ENCODE assay signal across 9 cellular contexts in genomic region chr2:38098351-38099095, GRCh38. TPM values are rescaled to one million over a fixed set of nuclear protein-coding genes. Genes with fewer than 3 reads are reported as not detected.
DNase-seq lines count a peak whose midpoint lies in the region; ATAC-seq and TF ChIP-seq lines count a peak whose summit lies in the region.
"Had no signal": no experiment of that assay in that cellular context is flagged by ENCODE, and none has a peak within 500 bp of the region (broad histone marks: within the 10 kb centered on the region; RNA-seq: fewer than 3 reads in every experiment).

No MANE protein-coding gene starts in this region.

- ATAC-seq in HG03439 (IDR thresholded peaks at IDR 0.05; ENCODE audit: unreplicated experiment), result no peak

- H3K14ac ChIP-seq in mesenchymal stem cell (ENCODE audit: low read length in 2 of 2), result no peak overlapping the region

- H3K9me3 ChIP-seq in mesenchymal stem cell (ENCODE audit: control insufficient read depth, low read length), result peaks cover 9% of the 10 kb centered on the region
- H3K9me3 ChIP-seq in tibial nerve, result no peaks in the 10 kb centered on the region

- TF ChIP-seq POLR2A in tibial nerve (IDR thresholded peaks at IDR 0.05), result no peak

- H2BK15ac ChIP-seq in mesenchymal stem cell (ENCODE audit: low read depth, poor library complexity, severe bottlenecking), result peak overlapping the region; percentile 6

- WGBS in mesenchymal stem cell, result 23% methylated on average over 10 of the region's 12 CpGs
- 9 to 14% methylated on average over 12 of the region's 12 CpGs for WGBS in tibial nerve, 2 donors

- H3K4me3 ChIP-seq in coronary artery (peak overlapping the region; percentile 56), mesenchymal stem cell (ENCODE audit: insufficient read depth in 1 of 2, low read depth in 1 of 2, low read length in 2 of 2) (peak overlapping the region in 1 of 2 experiments; percentile 60), tibial nerve (peak overlapping the region; percentile 6 to 40 (median 22))

- peak overlapping the region; percentile 66 for H4K8ac ChIP-seq in mesenchymal stem cell (ENCODE audit: low read length)

- peak overlapping the region; percentile 92 for H2AK5ac ChIP-seq in mesenchymal stem cell (ENCODE audit: low read length, severe bottlenecking)

- H3K27ac ChIP-seq in coronary artery (peak overlapping the region in 1 of 2 donors; percentile 77), mesenchymal stem cell (ENCODE audit: low read length, poor library complexity, severe bottlenecking) (peak overlapping the region; percentile 98), tibial nerve (peak overlapping the region in 3 of 4 donors; percentile 55 to 82 (median 80))

- TF ChIP-seq EP300 in tibial nerve (IDR thresholded peaks at IDR 0.05), result peak in 1 of 2 donors; percentile 45

- H2BK5ac ChIP-seq in mesenchymal stem cell (ENCODE audit: low read depth, low read length, poor library complexity, severe bottlenecking), result peak overlapping the region; percentile 91

- TF ChIP-seq CTCF in coronary artery (IDR thresholded peaks at IDR 0.05) (no peak), tibial nerve (IDR thresholded peaks at IDR 0.05) (no peak)

- H3K36me3 ChIP-seq in mesenchymal stem cell (ENCODE audit: control insufficient read depth in 1 of 2, insufficient read depth in 2 of 2, low read depth in 1 of 2, low read length in 2 of 2), result no peaks in the 10 kb centered on the region
- no peaks in the 10 kb centered on the region for H3K36me3 ChIP-seq in tibial nerve

- no peak overlapping the region for H3K27ac Mint-ChIP-seq in T-helper 2 cell treated with Interferon-gamma antibody and Interleukin-4, amounts not matched to agents 5 μg/mL and 100 μg/mL, for 36 hours
- H3K27ac Mint-ChIP-seq: activated CD4-positive, alpha-beta T cell treated with anti-CD3 and anti-CD28 coated beads, Interleukin-2, amount 10 ng/mL, durations not matched to agents 7 days and 5 days had no signal

- H3K23ac ChIP-seq in mesenchymal stem cell (ENCODE audit: low read length in 2 of 2), result no peak overlapping the region

- no peaks in the 10 kb centered on the region for H3K36me3 Mint-ChIP-seq in T-helper 2 cell treated with Interferon-gamma antibody and Interleukin-4, amounts not matched to agents 5 μg/mL and 100 μg/mL, for 36 hours (ENCODE audit: low read depth)

- H3K18ac ChIP-seq in mesenchymal stem cell (ENCODE audit: low read depth in 1 of 2, low read length in 2 of 2), result peak overlapping the region; percentile 72 to 94

- peak overlapping the region; percentile 89 for H3K9ac ChIP-seq in mesenchymal stem cell (ENCODE audit: low read length)

- peak overlapping the region; percentile 69 for H3K4me3 Mint-ChIP-seq in T-helper 2 cell treated with Interferon-gamma antibody and Interleukin-4, amounts not matched to agents 5 μg/mL and 100 μg/mL, for 36 hours
- H3K4me3 Mint-ChIP-seq: activated CD4-positive, alpha-beta T cell treated with anti-CD3 and anti-CD28 coated beads, Interleukin-2, amount 10 ng/mL, durations not matched to agents 7 days and 5 days had no signal

- no peaks in the 10 kb centered on the region for H3K27me3 ChIP-seq in mesenchymal stem cell (ENCODE audit: control insufficient read depth in 1 of 2, insufficient read depth in 1 of 2, low read length in 2 of 2)
- H3K27me3 ChIP-seq in tibial nerve, result no peaks in the 10 kb centered on the region

- H3K9me3 Mint-ChIP-seq in T-helper 2 cell treated with Interferon-gamma antibody and Interleukin-4, amounts not matched to agents 5 μg/mL and 100 μg/mL, for 36 hours, result peaks cover 3% of the 10 kb centered on the region

- H3K4ac ChIP-seq in mesenchymal stem cell (ENCODE audit: low read depth in 1 of 2, low read length in 2 of 2), result peak overlapping the region; percentile 35 to 88

- no peak for DNase-seq in T-helper 2 cell treated with Interferon-gamma antibody and Interleukin-4, amounts not matched to agents 5 μg/mL and 100 μg/mL, for 36 hours (ENCODE audit: low spot score)
- no peak for DNase-seq in T-helper 2 cell
- no peak for DNase-seq in coronary artery (ENCODE audit: low spot score)
- DNase-seq in mesenchymal stem cell, result peak; percentile 73
- no peak for DNase-seq in tibial nerve (ENCODE audit: low spot score in 2 of 2)
- DNase-seq in NCI-H345 (lab: John Stamatoyannopoulos, UW), result no peak
- DNase-seq in COLO668 (lab: John Stamatoyannopoulos, UW; ENCODE audit: unreplicated experiment), result no peak
- DNase-seq: activated CD4-positive, alpha-beta T cell treated with anti-CD3 and anti-CD28 coated beads, Interleukin-2, amount 10 ng/mL, durations not matched to agents 7 days and 5 days had no signal

- H2AFZ ChIP-seq in mesenchymal stem cell (ENCODE audit: low read depth, low read length), result no peak overlapping the region

- H3K27me3 Mint-ChIP-seq in T-helper 2 cell treated with Interferon-gamma antibody and Interleukin-4, amounts not matched to agents 5 μg/mL and 100 μg/mL, for 36 hours (ENCODE audit: low read depth), result peaks cover 54% of the 10 kb centered on the region

- H2BK12ac ChIP-seq in mesenchymal stem cell (ENCODE audit: low read length in 2 of 2), result peak overlapping the region; percentile 17 to 63

- H3K4me1 ChIP-seq in mesenchymal stem cell (ENCODE audit: control insufficient read depth, insufficient read depth, low read depth, low read length) (peaks cover 15% of the 10 kb centered on the region), tibial nerve (peaks cover 0 to 45% (median 10%) of the 10 kb centered on the region in 4 donors)

- H3K4me2 ChIP-seq in mesenchymal stem cell (ENCODE audit: low read length, poor library complexity, severe bottlenecking), result peak overlapping the region; percentile 63

- H3K4me1 Mint-ChIP-seq in T-helper 2 cell treated with Interferon-gamma antibody and Interleukin-4, amounts not matched to agents 5 μg/mL and 100 μg/mL, for 36 hours (ENCODE audit: low read depth), result peaks cover 41% of the 10 kb centered on the region

- H2BK120ac ChIP-seq in mesenchymal stem cell (ENCODE audit: low read depth, low read length), result peak overlapping the region; percentile 67

- peak overlapping the region; percentile 32 for H4K91ac ChIP-seq in mesenchymal stem cell (ENCODE audit: low read length)

- peaks cover 4% of the 10 kb centered on the region for H3K79me1 ChIP-seq in mesenchymal stem cell (replicated peaks; ENCODE audit: low read length, poor library complexity, severe bottlenecking)

RNA-seq across cellular contexts. Expression of gene CYP1B1, which starts 22.6 kb away (rescaled TPM):
- polyA plus RNA-seq in mesenchymal stem cell (2013, experiment 1 of 2), result 32.4 TPM
- polyA plus RNA-seq in mesenchymal stem cell (2013, experiment 2 of 2), result 33.1 TPM
- 100 to 1,000 TPM; 170 to 321 (median 212) TPM for total RNA-seq in tibial nerve
